ENCODE assay signal across 8 cellular contexts in the genomic region with DNA sequence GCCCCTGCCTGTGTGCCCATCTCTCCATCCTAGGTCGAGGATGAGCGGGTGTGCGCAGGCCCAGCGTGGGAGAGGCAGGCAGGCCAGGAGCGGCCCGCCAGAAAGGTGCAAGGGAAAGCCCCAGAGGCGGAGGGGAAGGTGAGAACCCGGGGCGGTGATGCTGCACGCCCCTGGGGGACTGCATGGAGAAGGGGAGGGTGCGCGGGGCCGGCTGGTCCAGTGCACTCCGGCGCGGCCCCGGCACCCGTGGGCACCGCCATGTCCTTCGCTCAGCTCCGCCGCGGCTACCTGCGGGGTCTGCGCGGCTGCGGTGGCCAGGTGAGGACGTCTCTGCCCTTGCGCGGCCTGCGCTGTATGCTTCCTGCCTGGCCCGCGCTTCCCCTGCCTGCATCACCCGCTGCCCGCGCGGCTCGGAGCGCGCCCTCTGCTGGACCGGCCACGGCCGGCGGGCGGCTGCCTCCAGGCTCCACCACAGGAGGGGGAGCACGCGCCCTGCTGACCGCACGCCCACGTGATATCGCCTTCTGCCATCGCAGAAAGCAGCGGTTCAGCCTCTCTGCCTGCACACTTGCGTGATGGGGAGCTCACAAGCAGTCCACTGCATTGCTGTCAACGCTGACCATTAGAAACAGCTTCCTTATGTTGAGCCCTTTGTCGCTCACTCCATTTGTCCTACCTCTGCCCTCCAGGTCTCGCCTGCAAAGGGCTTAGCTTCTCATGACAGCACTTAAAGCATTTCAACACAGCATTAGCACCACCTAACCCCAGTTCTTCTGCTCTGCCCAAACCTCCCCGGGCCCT.
DNase-seq lines count a peak whose midpoint lies in the region; ATAC-seq and TF ChIP-seq lines count a peak whose summit lies in the region.

No MANE protein-coding gene starts in this region.

- H3K9ac ChIP-seq in HUES6 (ENCODE audit: low read length), result no peak overlapping the region

- DNase-seq in DMS114 treated with DMSO at 0.1 percent for 48 hours (lab: John Stamatoyannopoulos, UW; ENCODE audit: unreplicated experiment) (peak; percentile 9), chondrocyte (ENCODE audit: low spot score) (peak; percentile 92), left lung (peak; percentile 84 to 94)
- DNase-seq in activated CD4-positive, alpha-beta T cell treated with anti-CD3 and anti-CD28 coated beads for 1 hour, result peak; percentile 41
- peak; percentile 63 to 73 for DNase-seq in stimulated activated CD4-positive, alpha-beta T cell treated with anti-CD3 and anti-CD28 coated beads, Interleukin-2, amount 100 ng/mL, for 48 hours
- DNase-seq in NK-92 treated with Interleukin-12 subunit alpha and Interleukin-12 subunit beta, amount 100 ng/mL, for 24 hours (lab: John Stamatoyannopoulos, UW), result no peak

- H3K4me1 Mint-ChIP-seq in chondrocyte (ENCODE audit: low read depth), result peaks cover 32% of the 10 kb centered on the region

- peaks cover 3% of the 10 kb centered on the region for H3K27me3 Mint-ChIP-seq in chondrocyte (ENCODE audit: low read depth)

- H3K27ac Mint-ChIP-seq in chondrocyte (ENCODE audit: unreplicated experiment), result no peak overlapping the region

- no peaks in the 10 kb centered on the region for H3K9me3 Mint-ChIP-seq in chondrocyte (ENCODE audit: low read depth)

- no peaks in the 10 kb centered on the region for H3K36me3 ChIP-seq in HUES6 (ENCODE audit: control insufficient read depth, insufficient read depth, low read length)
- no peaks in the 10 kb centered on the region for H3K36me3 ChIP-seq in left lung

- ATAC-seq in GM21423 (IDR thresholded peaks at IDR 0.05; ENCODE audit: unreplicated experiment), result peak; percentile 92
- peak; percentile 100 for ATAC-seq in left lung

- H3K27ac ChIP-seq in HUES6 (ENCODE audit: low read depth, low read length), result no peak overlapping the region
- H3K27ac ChIP-seq in left lung, result peak overlapping the region in 1 of 2 donors; percentile 23

- TF ChIP-seq CTCF in chondrocyte (IDR thresholded peaks at IDR 0.05) (peak; percentile 96), left lung (IDR thresholded peaks at IDR 0.05) (peak; percentile 86 to 89)

- intact Hi-C loops in left lung (cut with DNase I), result loop anchor here in 1 of 2 donors (10.0 kb wide), 1 partner anchor 636 kb away; no protein-coding TSS in a partner anchor

- H3K4me3 ChIP-seq in HUES6 (ENCODE audit: low read depth, low read length) (peak overlapping the region; percentile 49), left lung (peak overlapping the region; percentile 10 to 14)

- H3K9me3 ChIP-seq in HUES6 (ENCODE audit: control insufficient read depth, insufficient read depth, low read depth, low read length) (no peaks in the 10 kb centered on the region), left lung (no peaks in the 10 kb centered on the region)

- H3K36me3 Mint-ChIP-seq in chondrocyte (ENCODE audit: low read depth), result no peaks in the 10 kb centered on the region

- H3K4me3 Mint-ChIP-seq in chondrocyte (ENCODE audit: unreplicated experiment), result peak overlapping the region; percentile 24

- H3K27me3 ChIP-seq in HUES6 (ENCODE audit: control insufficient read depth, insufficient read depth, low read length) (peaks cover 33% of the 10 kb centered on the region), left lung (peaks cover 0 to 10% of the 10 kb centered on the region in 2 donors)

- H3K4me1 ChIP-seq in HUES6 (ENCODE audit: control insufficient read depth, insufficient read depth, low read length) (peaks cover 12% of the 10 kb centered on the region), left lung (peaks cover 5 to 10% of the 10 kb centered on the region in 2 donors)
